In genomic region chr11:70889411-70889810, GRCh38 we compare ENCODE assay signal across 2 cellular contexts.
TF ChIP-seq lines count a peak whose summit lies in the region.

No MANE protein-coding gene starts in this region.

TF ChIP-seq in IMR-90, 13 proteins besides CTCF, POLR2A, EP300 and RAD21 (continued from another document):
- no peak for TF ChIP-seq ELK1 (IDR thresholded peaks at IDR 0.05; ENCODE audit: borderline replicate concordance, low read depth, low read length)
- no peak for TF ChIP-seq FOS (IDR thresholded peaks at IDR 0.05; ENCODE audit: low read depth, low read length)
- no peak for TF ChIP-seq MAFK (IDR thresholded peaks at IDR 0.05; ENCODE audit: low read depth, low read length)
- TF ChIP-seq CHD1 (IDR thresholded peaks at IDR 0.05; ENCODE audit: low read depth, low read length), result no peak
- TF ChIP-seq RFX5 (IDR thresholded peaks at IDR 0.05; ENCODE audit: low read depth, low read length), result no peak
- TF ChIP-seq, protein P1, sequence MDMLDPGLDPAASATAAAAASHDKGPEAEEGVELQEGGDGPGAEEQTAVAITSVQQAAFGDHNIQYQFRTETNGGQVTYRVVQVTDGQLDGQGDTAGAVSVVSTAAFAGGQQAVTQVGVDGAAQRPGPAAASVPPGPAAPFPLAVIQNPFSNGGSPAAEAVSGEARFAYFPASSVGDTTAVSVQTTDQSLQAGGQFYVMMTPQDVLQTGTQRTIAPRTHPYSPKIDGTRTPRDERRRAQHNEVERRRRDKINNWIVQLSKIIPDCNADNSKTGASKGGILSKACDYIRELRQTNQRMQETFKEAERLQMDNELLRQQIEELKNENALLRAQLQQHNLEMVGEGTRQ (IDR thresholded peaks at IDR 0.05; ENCODE audit: low read depth, low read length), result no peak
- TF ChIP-seq RCOR1 (IDR thresholded peaks at IDR 0.05; ENCODE audit: insufficient replicate concordance, low read length), result no peak
- no peak for TF ChIP-seq MAZ (IDR thresholded peaks at IDR 0.05; ENCODE audit: borderline replicate concordance, low read depth, low read length)
- TF ChIP-seq MXI1 (IDR thresholded peaks at IDR 0.05; ENCODE audit: borderline replicate concordance, low read depth, low read length), result no peak
- TF ChIP-seq CEBPB (IDR thresholded peaks at IDR 0.05; ENCODE audit: low read depth, low read length), result no peak
- no peak for TF ChIP-seq NFE2L2 (IDR thresholded peaks at IDR 0.05; ENCODE audit: low read depth, low read length)
- TF ChIP-seq SMC3 (IDR thresholded peaks at IDR 0.05; ENCODE audit: low read depth, low read length), result no peak
TF ChIP-seq in IMR-90: peak in this region for 0.

TF ChIP-seq in K562, 482 proteins besides CTCF, POLR2A, EP300 and RAD21 (continued from another document):
- no peak for TF ChIP-seq SMARCB1 (IDR thresholded peaks at IDR 0.05; ENCODE audit: insufficient read length, low read depth)
